In the genomic region with DNA sequence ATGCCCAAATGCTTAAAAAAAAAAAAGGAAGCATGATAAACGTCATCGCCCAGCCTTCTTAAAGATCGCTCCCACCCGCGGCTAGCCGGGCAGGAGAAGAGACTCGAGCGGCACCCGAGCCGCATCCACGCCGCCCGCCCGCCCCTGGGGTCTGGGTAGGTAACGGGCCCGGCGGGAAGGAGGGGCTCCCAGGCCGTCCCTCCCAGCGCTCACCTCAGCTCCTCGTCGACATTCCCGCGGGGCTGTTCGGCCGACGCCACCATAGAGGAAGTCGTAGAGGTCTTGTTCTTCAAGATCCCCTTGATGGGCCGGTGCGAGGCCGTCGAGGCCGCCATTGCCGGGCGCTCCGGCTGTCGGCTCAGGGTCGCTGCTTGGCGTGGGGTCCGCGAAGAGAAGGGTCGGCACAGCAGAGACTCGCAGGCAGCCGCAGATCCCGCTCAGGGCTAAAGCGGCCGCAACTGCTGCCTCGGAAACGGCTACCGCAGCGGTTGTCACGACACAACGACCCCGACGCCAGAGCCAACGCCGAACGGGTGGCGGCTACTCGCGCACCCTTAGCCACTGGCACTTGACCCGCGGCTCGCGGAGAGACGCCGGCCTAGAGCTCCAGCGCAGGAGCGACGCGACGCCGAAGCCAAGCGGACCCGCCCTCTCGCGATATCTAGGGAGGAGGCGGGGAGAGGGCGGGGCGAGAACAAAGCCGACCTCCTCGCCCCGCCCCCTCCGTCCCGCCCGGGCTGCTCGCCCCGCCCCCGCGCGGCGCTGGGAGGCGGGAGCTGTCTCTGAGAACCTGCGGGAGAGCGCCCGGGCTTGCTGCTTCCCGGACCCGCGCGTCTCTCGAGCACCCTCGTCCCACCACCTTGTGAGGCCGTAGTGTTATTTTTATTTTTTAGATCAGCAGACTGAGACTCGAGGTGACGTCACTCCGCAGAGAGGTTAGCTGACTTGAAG, we compare ENCODE assay signal across 8 cellular contexts. TPM values are rescaled to one million over a fixed set of nuclear protein-coding genes. Genes with fewer than 3 reads are reported as not detected.
DNase-seq lines count a peak whose midpoint lies in the region; ATAC-seq and TF ChIP-seq lines count a peak whose summit lies in the region.

A gene (minus strand): TSS at position 635 of the 951 bp plus-strand sequence. CDS start 300 bp downstream, at position 335.

- DNase-seq in AG04450 (ENCODE audit: low read depth, low spot score) = peak; percentile 78
- peak; percentile 90 for DNase-seq in NCI-H2227 treated with DMSO at 0.1 percent for 48 hours (lab: John Stamatoyannopoulos, UW)
- peak; percentile 84 to 89 (median 87) for DNase-seq in activated CD4-positive, CD25-positive, alpha-beta regulatory T cell (lab: John Stamatoyannopoulos, UW)
- DNase-seq in caudate nucleus (lab: John Stamatoyannopoulos, UW) = peak in 59 of 61 donors; percentile 48 to 96 (median 86)
- peak; percentile 88 for DNase-seq in iris pigment epithelial cell (ENCODE audit: low read depth)
- peak; percentile 79 to 87 for DNase-seq in stimulated activated CD4-positive, alpha-beta T cell treated with anti-CD3 and anti-CD28 coated beads, Interleukin-12 subunit alpha, Interleukin-12 subunit beta, amount 100 ng/mL, for 24 hours (ENCODE audit: low read depth in 2 of 2)

- peak; percentile 74 for ATAC-seq in GM18909 (IDR thresholded peaks at IDR 0.05; ENCODE audit: poor library complexity, unreplicated experiment)
- ATAC-seq in HG03159 (IDR thresholded peaks at IDR 0.05; ENCODE audit: unreplicated experiment) = peak; percentile 76

- CTCF ChIA-PET in AG04450 (lab: Charles Lee) = interaction anchor here (0.7 to 2.6 kb wide), 9 partner anchors 21 to 861 kb away, joined by 3 to 16 read pairs (median 4); a partner anchor contains a TSS

- H3K27me3 ChIP-seq in AG04450 (ENCODE audit: control insufficient read depth, insufficient read depth, low read length) = peaks cover 2% of the 10 kb centered on the region

- no peaks in the 10 kb centered on the region; the same call in 1 of the 2 replicates for H3K9me3 ChIP-seq in AG04450 (ENCODE audit: control insufficient read depth, insufficient read depth, low read length)

- H3K27ac ChIP-seq in AG04450 (ENCODE audit: low read depth, low read length) = peak within 1 kb of the TSS; percentile 65
- H3K27ac ChIP-seq in caudate nucleus (ENCODE audit: low read depth, low read length) = peak within 1 kb of the TSS; percentile 68

- TF ChIP-seq CTCF in AG04450 (IDR thresholded peaks at IDR 0.05; ENCODE audit: low read depth, low read length) = no peak

- POLR2A ChIA-PET in AG04450 (lab: Yijun Ruan, JAX) = interaction anchor here (0.6 to 2.5 kb wide), 8 partner anchors 8 to 871 kb away, joined by 3 to 15 read pairs (median 4); a partner anchor contains a TSS

- peak within 1 kb of the TSS; percentile 91 for H3K4me3 ChIP-seq in AG04450 (ENCODE audit: low read depth, low read length)

RNA-seq across cellular contexts. Expression of the gene that starts here (rescaled TPM):
- 84.3 and 92.0 TPM in 2 replicates for polyA plus RNA-seq in AG04450 (2011; rRNA removed)
- 71.0 and 85.3 TPM in 2 replicates for polyA minus RNA-seq in AG04450 (2011; rRNA and poly(A)+ RNA removed)

Comparison
In these comparisons a context has a peak if more than half of its experiments do, and no peak if none do; other contexts are left out.
1. Peak in every context shown above with its lines: DNase-seq, ATAC-seq, H3K4me3 ChIP-seq and H3K27ac ChIP-seq.